ENCODE assay signal across 1 cellular context in genomic region chr1:224113918-224114786, GRCh38.
TF ChIP-seq lines count a peak whose summit lies in the region.

TSS of gene FBXO28 (plus strand) at chr1:224114111. CDS start at chr1:224114130, 19 bp downstream.

TF ChIP-seq in K562, 482 proteins besides CTCF, POLR2A, EP300 and RAD21 (continued from another document and continues in another):
- no peak for TF ChIP-seq CBX5 (IDR thresholded peaks at IDR 0.05; ENCODE audit: borderline replicate concordance, low read depth)
- peak; percentile 99 for TF ChIP-seq GABPA (tag; conservative IDR thresholded peaks at IDR 0.05; ENCODE audit: low read depth)
- TF ChIP-seq DPF2 (IDR thresholded peaks at IDR 0.05), result peak; percentile 47; the same call in 1 of the 2 replicates
- TF ChIP-seq, protein P1, sequence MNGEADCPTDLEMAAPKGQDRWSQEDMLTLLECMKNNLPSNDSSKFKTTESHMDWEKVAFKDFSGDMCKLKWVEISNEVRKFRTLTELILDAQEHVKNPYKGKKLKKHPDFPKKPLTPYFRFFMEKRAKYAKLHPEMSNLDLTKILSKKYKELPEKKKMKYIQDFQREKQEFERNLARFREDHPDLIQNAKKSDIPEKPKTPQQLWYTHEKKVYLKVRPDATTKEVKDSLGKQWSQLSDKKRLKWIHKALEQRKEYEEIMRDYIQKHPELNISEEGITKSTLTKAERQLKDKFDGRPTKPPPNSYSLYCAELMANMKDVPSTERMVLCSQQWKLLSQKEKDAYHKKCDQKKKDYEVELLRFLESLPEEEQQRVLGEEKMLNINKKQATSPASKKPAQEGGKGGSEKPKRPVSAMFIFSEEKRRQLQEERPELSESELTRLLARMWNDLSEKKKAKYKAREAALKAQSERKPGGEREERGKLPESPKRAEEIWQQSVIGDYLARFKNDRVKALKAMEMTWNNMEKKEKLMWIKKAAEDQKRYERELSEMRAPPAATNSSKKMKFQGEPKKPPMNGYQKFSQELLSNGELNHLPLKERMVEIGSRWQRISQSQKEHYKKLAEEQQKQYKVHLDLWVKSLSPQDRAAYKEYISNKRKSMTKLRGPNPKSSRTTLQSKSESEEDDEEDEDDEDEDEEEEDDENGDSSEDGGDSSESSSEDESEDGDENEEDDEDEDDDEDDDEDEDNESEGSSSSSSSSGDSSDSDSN (IDR thresholded peaks at IDR 0.05; ENCODE audit: borderline replicate concordance in 1 of 2, low read depth in 2 of 2, low read length in 2 of 2), result peak; percentile 75; a peak in 3 of 4 replicates
- peak in 1 of 2 experiments; percentile 84; a peak in 1 of 3 replicates for TF ChIP-seq CBX3 (IDR thresholded peaks at IDR 0.05; ENCODE audit: borderline replicate concordance in 1 of 2, low read length in 2 of 2)
- TF ChIP-seq, protein P2, sequence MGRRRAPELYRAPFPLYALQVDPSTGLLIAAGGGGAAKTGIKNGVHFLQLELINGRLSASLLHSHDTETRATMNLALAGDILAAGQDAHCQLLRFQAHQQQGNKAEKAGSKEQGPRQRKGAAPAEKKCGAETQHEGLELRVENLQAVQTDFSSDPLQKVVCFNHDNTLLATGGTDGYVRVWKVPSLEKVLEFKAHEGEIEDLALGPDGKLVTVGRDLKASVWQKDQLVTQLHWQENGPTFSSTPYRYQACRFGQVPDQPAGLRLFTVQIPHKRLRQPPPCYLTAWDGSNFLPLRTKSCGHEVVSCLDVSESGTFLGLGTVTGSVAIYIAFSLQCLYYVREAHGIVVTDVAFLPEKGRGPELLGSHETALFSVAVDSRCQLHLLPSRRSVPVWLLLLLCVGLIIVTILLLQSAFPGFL (CRISPR knock-in tag; IDR thresholded peaks at IDR 0.05), result 0 out of 2 replicates have a peak, but pooled peaks have one; percentile 76
- TF ChIP-seq ZNF583 (CRISPR knock-in tag; IDR thresholded peaks at IDR 0.05), result no peak
- TF ChIP-seq ZNF57 (CRISPR knock-in tag; IDR thresholded peaks at IDR 0.05), result no peak
- TF ChIP-seq PRMT5 (CRISPR knock-in tag; IDR thresholded peaks at IDR 0.05), result no peak
- TF ChIP-seq, protein P3, sequence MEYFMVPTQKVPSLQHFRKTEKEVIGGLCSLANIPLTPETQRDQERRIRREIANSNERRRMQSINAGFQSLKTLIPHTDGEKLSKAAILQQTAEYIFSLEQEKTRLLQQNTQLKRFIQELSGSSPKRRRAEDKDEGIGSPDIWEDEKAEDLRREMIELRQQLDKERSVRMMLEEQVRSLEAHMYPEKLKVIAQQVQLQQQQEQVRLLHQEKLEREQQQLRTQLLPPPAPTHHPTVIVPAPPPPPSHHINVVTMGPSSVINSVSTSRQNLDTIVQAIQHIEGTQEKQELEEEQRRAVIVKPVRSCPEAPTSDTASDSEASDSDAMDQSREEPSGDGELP (CRISPR knock-in tag; IDR thresholded peaks at IDR 0.05; ENCODE audit: borderline replicate concordance), result peak; percentile 78
- peak in 1 of 2 experiments; percentile 39; a peak in 1 of 4 replicates for TF ChIP-seq SRF (CRISPR knock-in tag; IDR thresholded peaks at IDR 0.05)
- no peak for TF ChIP-seq NFIX (CRISPR knock-in tag; IDR thresholded peaks at IDR 0.05; ENCODE audit: low read depth)
- peak; percentile 93 for TF ChIP-seq ZBTB12 (CRISPR knock-in tag; IDR thresholded peaks at IDR 0.05)
- no peak for TF ChIP-seq FOXJ3 (CRISPR knock-in tag; IDR thresholded peaks at IDR 0.05)
- no peak for TF ChIP-seq E2F4 (CRISPR knock-in tag; IDR thresholded peaks at IDR 0.05; ENCODE audit: low read depth)
- no peak for TF ChIP-seq ZNF212 (CRISPR knock-in tag; IDR thresholded peaks at IDR 0.05)
- 0 out of 2 replicates have a peak, but pooled peaks have one; percentile 6 for TF ChIP-seq ELF4 (CRISPR knock-in tag; IDR thresholded peaks at IDR 0.05)
- TF ChIP-seq MTA3 (IDR thresholded peaks at IDR 0.05; ENCODE audit: borderline replicate concordance), result peak; percentile 83; the same call in 1 of the 2 replicates
- TF ChIP-seq ZNF586 (CRISPR knock-in tag; conservative IDR thresholded peaks at IDR 0.05), result no peak
- TF ChIP-seq ZNF263 (CRISPR knock-in tag; IDR thresholded peaks at IDR 0.05; ENCODE audit: borderline replicate concordance), result peak; percentile 78; the same call in 1 of the 2 replicates
- TF ChIP-seq KDM5B (IDR thresholded peaks at IDR 0.05; ENCODE audit: insufficient replicate concordance, low read depth, low read length), result peak; percentile 98
- TF ChIP-seq JUN (IDR thresholded peaks at IDR 0.05; ENCODE audit: borderline replicate concordance, low read depth, low read length), result peak; percentile 45; the same call in 1 of the 2 replicates
- 0 out of 2 replicates have a peak, but pooled peaks have one; percentile 18 for TF ChIP-seq JUN (CRISPR knock-in tag; IDR thresholded peaks at IDR 0.05; ENCODE audit: borderline replicate concordance)
- TF ChIP-seq TCF7 (IDR thresholded peaks at IDR 0.05; ENCODE audit: borderline replicate concordance), result peak; percentile 78; the same call in 1 of the 2 replicates
- no peak; the same call in 1 of the 2 replicates for TF ChIP-seq SMAD4 (CRISPR knock-in tag; conservative IDR thresholded peaks at IDR 0.05)
- no peak for TF ChIP-seq ZNF184 (CRISPR knock-in tag; IDR thresholded peaks at IDR 0.05)
- TF ChIP-seq, protein P4, sequence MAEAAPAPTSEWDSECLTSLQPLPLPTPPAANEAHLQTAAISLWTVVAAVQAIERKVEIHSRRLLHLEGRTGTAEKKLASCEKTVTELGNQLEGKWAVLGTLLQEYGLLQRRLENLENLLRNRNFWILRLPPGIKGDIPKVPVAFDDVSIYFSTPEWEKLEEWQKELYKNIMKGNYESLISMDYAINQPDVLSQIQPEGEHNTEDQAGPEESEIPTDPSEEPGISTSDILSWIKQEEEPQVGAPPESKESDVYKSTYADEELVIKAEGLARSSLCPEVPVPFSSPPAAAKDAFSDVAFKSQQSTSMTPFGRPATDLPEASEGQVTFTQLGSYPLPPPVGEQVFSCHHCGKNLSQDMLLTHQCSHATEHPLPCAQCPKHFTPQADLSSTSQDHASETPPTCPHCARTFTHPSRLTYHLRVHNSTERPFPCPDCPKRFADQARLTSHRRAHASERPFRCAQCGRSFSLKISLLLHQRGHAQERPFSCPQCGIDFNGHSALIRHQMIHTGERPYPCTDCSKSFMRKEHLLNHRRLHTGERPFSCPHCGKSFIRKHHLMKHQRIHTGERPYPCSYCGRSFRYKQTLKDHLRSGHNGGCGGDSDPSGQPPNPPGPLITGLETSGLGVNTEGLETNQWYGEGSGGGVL (CRISPR knock-in tag; IDR thresholded peaks at IDR 0.05), result no peak
- no peak for TF ChIP-seq PTTG1 (tag; IDR thresholded peaks at IDR 0.05; ENCODE audit: low read depth)
- no peak for TF ChIP-seq TEAD4 (IDR thresholded peaks at IDR 0.05; ENCODE audit: low read length)
- TF ChIP-seq TEAD4 (CRISPR knock-in tag; IDR thresholded peaks at IDR 0.05; ENCODE audit: borderline replicate concordance), result no peak
- 0 out of 2 replicates have a peak, but pooled peaks have one; percentile 13 for TF ChIP-seq MXI1 (IDR thresholded peaks at IDR 0.05; ENCODE audit: low read depth, low read length)
- no peak for TF ChIP-seq ZNF175 (CRISPR knock-in tag; IDR thresholded peaks at IDR 0.05; ENCODE audit: low read depth)
- no peak for TF ChIP-seq ZNF143 (CRISPR knock-in tag; IDR thresholded peaks at IDR 0.05)
- TF ChIP-seq EP400 (IDR thresholded peaks at IDR 0.05), result peak; percentile 86
- TF ChIP-seq ETV5 (CRISPR knock-in tag; IDR thresholded peaks at IDR 0.05; ENCODE audit: low read depth), result peak; percentile 73
- peak; percentile 63 for TF ChIP-seq FOXM1 (IDR thresholded peaks at IDR 0.05; ENCODE audit: low read depth)
- TF ChIP-seq FOXM1 (CRISPR knock-in tag; IDR thresholded peaks at IDR 0.05; ENCODE audit: low read depth), result no peak
- peak; percentile 79 for TF ChIP-seq RBM22 (IDR thresholded peaks at IDR 0.05; ENCODE audit: low read depth, low read length, poor library complexity, severe bottlenecking)
- TF ChIP-seq MAFF (IDR thresholded peaks at IDR 0.05; ENCODE audit: low read length), result no peak
- TF ChIP-seq E2F3 (CRISPR knock-in tag; IDR thresholded peaks at IDR 0.05), result 0 out of 2 replicates have a peak, but pooled peaks have one; percentile 39
- no peak for TF ChIP-seq ZFP1 (CRISPR knock-in tag; IDR thresholded peaks at IDR 0.05)
- TF ChIP-seq DMBX1 (CRISPR knock-in tag; IDR thresholded peaks at IDR 0.05; ENCODE audit: borderline replicate concordance), result no peak
- no peak for TF ChIP-seq NFXL1 (CRISPR knock-in tag; IDR thresholded peaks at IDR 0.05)
- TF ChIP-seq, protein P5, sequence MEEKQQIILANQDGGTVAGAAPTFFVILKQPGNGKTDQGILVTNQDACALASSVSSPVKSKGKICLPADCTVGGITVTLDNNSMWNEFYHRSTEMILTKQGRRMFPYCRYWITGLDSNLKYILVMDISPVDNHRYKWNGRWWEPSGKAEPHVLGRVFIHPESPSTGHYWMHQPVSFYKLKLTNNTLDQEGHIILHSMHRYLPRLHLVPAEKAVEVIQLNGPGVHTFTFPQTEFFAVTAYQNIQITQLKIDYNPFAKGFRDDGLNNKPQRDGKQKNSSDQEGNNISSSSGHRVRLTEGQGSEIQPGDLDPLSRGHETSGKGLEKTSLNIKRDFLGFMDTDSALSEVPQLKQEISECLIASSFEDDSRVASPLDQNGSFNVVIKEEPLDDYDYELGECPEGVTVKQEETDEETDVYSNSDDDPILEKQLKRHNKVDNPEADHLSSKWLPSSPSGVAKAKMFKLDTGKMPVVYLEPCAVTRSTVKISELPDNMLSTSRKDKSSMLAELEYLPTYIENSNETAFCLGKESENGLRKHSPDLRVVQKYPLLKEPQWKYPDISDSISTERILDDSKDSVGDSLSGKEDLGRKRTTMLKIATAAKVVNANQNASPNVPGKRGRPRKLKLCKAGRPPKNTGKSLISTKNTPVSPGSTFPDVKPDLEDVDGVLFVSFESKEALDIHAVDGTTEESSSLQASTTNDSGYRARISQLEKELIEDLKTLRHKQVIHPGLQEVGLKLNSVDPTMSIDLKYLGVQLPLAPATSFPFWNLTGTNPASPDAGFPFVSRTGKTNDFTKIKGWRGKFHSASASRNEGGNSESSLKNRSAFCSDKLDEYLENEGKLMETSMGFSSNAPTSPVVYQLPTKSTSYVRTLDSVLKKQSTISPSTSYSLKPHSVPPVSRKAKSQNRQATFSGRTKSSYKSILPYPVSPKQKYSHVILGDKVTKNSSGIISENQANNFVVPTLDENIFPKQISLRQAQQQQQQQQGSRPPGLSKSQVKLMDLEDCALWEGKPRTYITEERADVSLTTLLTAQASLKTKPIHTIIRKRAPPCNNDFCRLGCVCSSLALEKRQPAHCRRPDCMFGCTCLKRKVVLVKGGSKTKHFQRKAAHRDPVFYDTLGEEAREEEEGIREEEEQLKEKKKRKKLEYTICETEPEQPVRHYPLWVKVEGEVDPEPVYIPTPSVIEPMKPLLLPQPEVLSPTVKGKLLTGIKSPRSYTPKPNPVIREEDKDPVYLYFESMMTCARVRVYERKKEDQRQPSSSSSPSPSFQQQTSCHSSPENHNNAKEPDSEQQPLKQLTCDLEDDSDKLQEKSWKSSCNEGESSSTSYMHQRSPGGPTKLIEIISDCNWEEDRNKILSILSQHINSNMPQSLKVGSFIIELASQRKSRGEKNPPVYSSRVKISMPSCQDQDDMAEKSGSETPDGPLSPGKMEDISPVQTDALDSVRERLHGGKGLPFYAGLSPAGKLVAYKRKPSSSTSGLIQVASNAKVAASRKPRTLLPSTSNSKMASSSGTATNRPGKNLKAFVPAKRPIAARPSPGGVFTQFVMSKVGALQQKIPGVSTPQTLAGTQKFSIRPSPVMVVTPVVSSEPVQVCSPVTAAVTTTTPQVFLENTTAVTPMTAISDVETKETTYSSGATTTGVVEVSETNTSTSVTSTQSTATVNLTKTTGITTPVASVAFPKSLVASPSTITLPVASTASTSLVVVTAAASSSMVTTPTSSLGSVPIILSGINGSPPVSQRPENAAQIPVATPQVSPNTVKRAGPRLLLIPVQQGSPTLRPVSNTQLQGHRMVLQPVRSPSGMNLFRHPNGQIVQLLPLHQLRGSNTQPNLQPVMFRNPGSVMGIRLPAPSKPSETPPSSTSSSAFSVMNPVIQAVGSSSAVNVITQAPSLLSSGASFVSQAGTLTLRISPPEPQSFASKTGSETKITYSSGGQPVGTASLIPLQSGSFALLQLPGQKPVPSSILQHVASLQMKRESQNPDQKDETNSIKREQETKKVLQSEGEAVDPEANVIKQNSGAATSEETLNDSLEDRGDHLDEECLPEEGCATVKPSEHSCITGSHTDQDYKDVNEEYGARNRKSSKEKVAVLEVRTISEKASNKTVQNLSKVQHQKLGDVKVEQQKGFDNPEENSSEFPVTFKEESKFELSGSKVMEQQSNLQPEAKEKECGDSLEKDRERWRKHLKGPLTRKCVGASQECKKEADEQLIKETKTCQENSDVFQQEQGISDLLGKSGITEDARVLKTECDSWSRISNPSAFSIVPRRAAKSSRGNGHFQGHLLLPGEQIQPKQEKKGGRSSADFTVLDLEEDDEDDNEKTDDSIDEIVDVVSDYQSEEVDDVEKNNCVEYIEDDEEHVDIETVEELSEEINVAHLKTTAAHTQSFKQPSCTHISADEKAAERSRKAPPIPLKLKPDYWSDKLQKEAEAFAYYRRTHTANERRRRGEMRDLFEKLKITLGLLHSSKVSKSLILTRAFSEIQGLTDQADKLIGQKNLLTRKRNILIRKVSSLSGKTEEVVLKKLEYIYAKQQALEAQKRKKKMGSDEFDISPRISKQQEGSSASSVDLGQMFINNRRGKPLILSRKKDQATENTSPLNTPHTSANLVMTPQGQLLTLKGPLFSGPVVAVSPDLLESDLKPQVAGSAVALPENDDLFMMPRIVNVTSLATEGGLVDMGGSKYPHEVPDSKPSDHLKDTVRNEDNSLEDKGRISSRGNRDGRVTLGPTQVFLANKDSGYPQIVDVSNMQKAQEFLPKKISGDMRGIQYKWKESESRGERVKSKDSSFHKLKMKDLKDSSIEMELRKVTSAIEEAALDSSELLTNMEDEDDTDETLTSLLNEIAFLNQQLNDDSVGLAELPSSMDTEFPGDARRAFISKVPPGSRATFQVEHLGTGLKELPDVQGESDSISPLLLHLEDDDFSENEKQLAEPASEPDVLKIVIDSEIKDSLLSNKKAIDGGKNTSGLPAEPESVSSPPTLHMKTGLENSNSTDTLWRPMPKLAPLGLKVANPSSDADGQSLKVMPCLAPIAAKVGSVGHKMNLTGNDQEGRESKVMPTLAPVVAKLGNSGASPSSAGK (IDR thresholded peaks at IDR 0.05), result no peak
- TF ChIP-seq PHB2 (IDR thresholded peaks at IDR 0.05; ENCODE audit: low read depth), result no peak
